2 cellular contexts compared by ENCODE assay signal in the genomic region with DNA sequence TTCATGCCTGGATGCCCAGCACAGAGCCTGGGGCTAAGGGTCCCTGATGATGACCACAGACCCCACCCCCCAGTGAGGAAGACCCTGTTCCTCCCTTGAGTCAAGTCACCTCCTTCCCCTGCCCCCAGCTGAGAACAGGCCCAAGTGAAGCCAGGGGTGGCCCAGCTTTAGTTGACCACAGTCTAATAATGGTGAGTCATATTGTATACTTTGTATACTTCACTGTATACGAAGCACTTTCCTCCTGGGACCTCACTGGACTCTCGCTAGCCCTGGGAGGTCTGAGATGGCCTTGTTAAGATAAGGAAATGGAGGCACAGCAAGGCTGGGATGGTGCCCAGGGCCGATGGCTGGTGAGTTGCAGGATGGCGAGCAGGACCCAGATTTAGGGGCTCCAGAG.
TF ChIP-seq lines count a peak whose summit lies in the region.

No MANE protein-coding gene starts in this region.

TF ChIP-seq in SK-N-SH, 30 proteins besides CTCF, POLR2A, EP300 and RAD21:
- TF ChIP-seq SMC3 (IDR thresholded peaks at IDR 0.05; ENCODE audit: low read depth, low read length) (no peak), YY1 (IDR thresholded peaks at IDR 0.05; ENCODE audit: low read depth) (no peak), NFIC (IDR thresholded peaks at IDR 0.05; ENCODE audit: borderline replicate concordance) (no peak), MXI1 (IDR thresholded peaks at IDR 0.05; ENCODE audit: low read depth, low read length) (no peak), FOSL2 (IDR thresholded peaks at IDR 0.05; ENCODE audit: borderline replicate concordance, low read depth) (no peak), SIN3A (IDR thresholded peaks at IDR 0.05; ENCODE audit: borderline replicate concordance, low read depth, low read length) (no peak), RCOR1 (IDR thresholded peaks at IDR 0.05; ENCODE audit: low read length) (no peak), MEF2A (IDR thresholded peaks at IDR 0.05; ENCODE audit: borderline replicate concordance, low read depth) (no peak), RFX5 (IDR thresholded peaks at IDR 0.05; ENCODE audit: low read length) (no peak), FOXJ3 (CRISPR knock-in tag; IDR thresholded peaks at IDR 0.05) (no peak)
- TF ChIP-seq, protein P1, sequence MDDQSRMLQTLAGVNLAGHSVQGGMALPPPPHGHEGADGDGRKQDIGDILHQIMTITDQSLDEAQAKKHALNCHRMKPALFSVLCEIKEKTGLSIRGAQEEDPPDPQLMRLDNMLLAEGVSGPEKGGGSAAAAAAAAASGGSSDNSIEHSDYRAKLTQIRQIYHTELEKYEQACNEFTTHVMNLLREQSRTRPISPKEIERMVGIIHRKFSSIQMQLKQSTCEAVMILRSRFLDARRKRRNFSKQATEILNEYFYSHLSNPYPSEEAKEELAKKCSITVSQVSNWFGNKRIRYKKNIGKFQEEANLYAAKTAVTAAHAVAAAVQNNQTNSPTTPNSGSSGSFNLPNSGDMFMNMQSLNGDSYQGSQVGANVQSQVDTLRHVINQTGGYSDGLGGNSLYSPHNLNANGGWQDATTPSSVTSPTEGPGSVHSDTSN (IDR thresholded peaks at IDR 0.05) = no peak
- TF ChIP-seq, protein P2, sequence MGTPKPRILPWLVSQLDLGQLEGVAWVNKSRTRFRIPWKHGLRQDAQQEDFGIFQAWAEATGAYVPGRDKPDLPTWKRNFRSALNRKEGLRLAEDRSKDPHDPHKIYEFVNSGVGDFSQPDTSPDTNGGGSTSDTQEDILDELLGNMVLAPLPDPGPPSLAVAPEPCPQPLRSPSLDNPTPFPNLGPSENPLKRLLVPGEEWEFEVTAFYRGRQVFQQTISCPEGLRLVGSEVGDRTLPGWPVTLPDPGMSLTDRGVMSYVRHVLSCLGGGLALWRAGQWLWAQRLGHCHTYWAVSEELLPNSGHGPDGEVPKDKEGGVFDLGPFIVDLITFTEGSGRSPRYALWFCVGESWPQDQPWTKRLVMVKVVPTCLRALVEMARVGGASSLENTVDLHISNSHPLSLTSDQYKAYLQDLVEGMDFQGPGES (IDR thresholded peaks at IDR 0.05; ENCODE audit: low read depth, low read length) = no peak
- TF ChIP-seq, protein P3, sequence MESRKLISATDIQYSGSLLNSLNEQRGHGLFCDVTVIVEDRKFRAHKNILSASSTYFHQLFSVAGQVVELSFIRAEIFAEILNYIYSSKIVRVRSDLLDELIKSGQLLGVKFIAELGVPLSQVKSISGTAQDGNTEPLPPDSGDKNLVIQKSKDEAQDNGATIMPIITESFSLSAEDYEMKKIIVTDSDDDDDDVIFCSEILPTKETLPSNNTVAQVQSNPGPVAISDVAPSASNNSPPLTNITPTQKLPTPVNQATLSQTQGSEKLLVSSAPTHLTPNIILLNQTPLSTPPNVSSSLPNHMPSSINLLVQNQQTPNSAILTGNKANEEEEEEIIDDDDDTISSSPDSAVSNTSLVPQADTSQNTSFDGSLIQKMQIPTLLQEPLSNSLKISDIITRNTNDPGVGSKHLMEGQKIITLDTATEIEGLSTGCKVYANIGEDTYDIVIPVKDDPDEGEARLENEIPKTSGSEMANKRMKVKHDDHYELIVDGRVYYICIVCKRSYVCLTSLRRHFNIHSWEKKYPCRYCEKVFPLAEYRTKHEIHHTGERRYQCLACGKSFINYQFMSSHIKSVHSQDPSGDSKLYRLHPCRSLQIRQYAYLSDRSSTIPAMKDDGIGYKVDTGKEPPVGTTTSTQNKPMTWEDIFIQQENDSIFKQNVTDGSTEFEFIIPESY (IDR thresholded peaks at IDR 0.05; ENCODE audit: borderline replicate concordance, low read depth) = no peak

TF ChIP-seq in SK-N-SH treated with all-trans-retinoic acid at 6 μM for 48 hours, 23 proteins besides CTCF, POLR2A, EP300 and RAD21:
- TF ChIP-seq ARNTL (CRISPR knock-in tag; IDR thresholded peaks at IDR 0.05; ENCODE audit: borderline replicate concordance, low read depth) = no peak
- TF ChIP-seq TOX (CRISPR knock-in tag; IDR thresholded peaks at IDR 0.05; ENCODE audit: borderline replicate concordance) = no peak
- no peak for TF ChIP-seq SNAI2 (CRISPR knock-in tag; IDR thresholded peaks at IDR 0.05)
- TF ChIP-seq, protein P4, sequence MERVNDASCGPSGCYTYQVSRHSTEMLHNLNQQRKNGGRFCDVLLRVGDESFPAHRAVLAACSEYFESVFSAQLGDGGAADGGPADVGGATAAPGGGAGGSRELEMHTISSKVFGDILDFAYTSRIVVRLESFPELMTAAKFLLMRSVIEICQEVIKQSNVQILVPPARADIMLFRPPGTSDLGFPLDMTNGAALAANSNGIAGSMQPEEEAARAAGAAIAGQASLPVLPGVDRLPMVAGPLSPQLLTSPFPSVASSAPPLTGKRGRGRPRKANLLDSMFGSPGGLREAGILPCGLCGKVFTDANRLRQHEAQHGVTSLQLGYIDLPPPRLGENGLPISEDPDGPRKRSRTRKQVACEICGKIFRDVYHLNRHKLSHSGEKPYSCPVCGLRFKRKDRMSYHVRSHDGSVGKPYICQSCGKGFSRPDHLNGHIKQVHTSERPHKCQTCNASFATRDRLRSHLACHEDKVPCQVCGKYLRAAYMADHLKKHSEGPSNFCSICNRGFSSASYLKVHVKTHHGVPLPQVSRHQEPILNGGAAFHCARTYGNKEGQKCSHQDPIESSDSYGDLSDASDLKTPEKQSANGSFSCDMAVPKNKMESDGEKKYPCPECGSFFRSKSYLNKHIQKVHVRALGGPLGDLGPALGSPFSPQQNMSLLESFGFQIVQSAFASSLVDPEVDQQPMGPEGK (CRISPR knock-in tag; IDR thresholded peaks at IDR 0.05; ENCODE audit: borderline replicate concordance) = no peak
- TF ChIP-seq, protein P5, sequence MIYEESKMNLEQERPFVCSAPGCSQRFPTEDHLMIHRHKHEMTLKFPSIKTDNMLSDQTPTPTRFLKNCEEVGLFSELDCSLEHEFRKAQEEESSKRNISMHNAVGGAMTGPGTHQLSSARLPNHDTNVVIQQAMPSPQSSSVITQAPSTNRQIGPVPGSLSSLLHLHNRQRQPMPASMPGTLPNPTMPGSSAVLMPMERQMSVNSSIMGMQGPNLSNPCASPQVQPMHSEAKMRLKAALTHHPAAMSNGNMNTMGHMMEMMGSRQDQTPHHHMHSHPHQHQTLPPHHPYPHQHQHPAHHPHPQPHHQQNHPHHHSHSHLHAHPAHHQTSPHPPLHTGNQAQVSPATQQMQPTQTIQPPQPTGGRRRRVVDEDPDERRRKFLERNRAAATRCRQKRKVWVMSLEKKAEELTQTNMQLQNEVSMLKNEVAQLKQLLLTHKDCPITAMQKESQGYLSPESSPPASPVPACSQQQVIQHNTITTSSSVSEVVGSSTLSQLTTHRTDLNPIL (CRISPR knock-in tag; IDR thresholded peaks at IDR 0.05; ENCODE audit: low read depth) = no peak
- TF ChIP-seq BACH2 (CRISPR knock-in tag; IDR thresholded peaks at IDR 0.05; ENCODE audit: borderline replicate concordance) = no peak
- TF ChIP-seq ZFP3 (CRISPR knock-in tag; IDR thresholded peaks at IDR 0.05) = no peak
